ENCODE assay signal across 8 cellular contexts in genomic region chr22:37485006-37485713, GRCh38. TPM values are rescaled to one million over a fixed set of nuclear protein-coding genes. Genes with fewer than 3 reads are reported as not detected.
DNase-seq lines count a peak whose midpoint lies in the region; ATAC-seq and TF ChIP-seq lines count a peak whose summit lies in the region.

No MANE protein-coding gene starts in this region.

- H3K4me3 ChIP-seq in DOHH2 (ENCODE audit: low read length) = peak overlapping the region; percentile 96

- peaks cover 4% of the 10 kb centered on the region; the same call in 1 of the 2 replicates for H3F3A ChIP-seq in DOHH2 (ENCODE audit: control insufficient read depth, insufficient read depth)

- TF ChIP-seq CTCF in DOHH2 (IDR thresholded peaks at IDR 0.05; ENCODE audit: low read depth, low read length, poor library complexity, severe bottlenecking) = no peak

- peaks cover 67% of the 10 kb centered on the region for H3K4me1 Mint-ChIP-seq in stimulated activated effector memory CD8-positive, alpha-beta T cell treated with anti-CD3 and anti-CD28 coated beads, Interleukin-12 subunit alpha, Interleukin-12 subunit beta, amount 100 ng/mL, for 72 hours

- peak overlapping the region; percentile 97 for H3K4me3 Mint-ChIP-seq in stimulated activated effector memory CD8-positive, alpha-beta T cell treated with anti-CD3 and anti-CD28 coated beads, Interleukin-12 subunit alpha, Interleukin-12 subunit beta, amount 100 ng/mL, for 72 hours

- no peaks in the 10 kb centered on the region for H3K9me3 ChIP-seq in DOHH2 (ENCODE audit: control insufficient read depth, insufficient read depth, low read length)

- ATAC-seq in stimulated activated effector memory CD8-positive, alpha-beta T cell treated with anti-CD3 and anti-CD28 coated beads, Interleukin-12 subunit alpha, Interleukin-12 subunit beta, amount 100 ng/mL, for 72 hours = peak; percentile 64
- ATAC-seq in HG02885 (IDR thresholded peaks at IDR 0.05; ENCODE audit: poor library complexity, unreplicated experiment) (no peak), GM18868 (IDR thresholded peaks at IDR 0.05; ENCODE audit: unreplicated experiment) (no peak), HG03439 (IDR thresholded peaks at IDR 0.05; ENCODE audit: unreplicated experiment) (no peak)

- H3K4me1 ChIP-seq in DOHH2 (ENCODE audit: control insufficient read depth, low read length) = peaks cover 52% of the 10 kb centered on the region

- H3K9me3 Mint-ChIP-seq in stimulated activated effector memory CD8-positive, alpha-beta T cell treated with anti-CD3 and anti-CD28 coated beads, Interleukin-12 subunit alpha, Interleukin-12 subunit beta, amount 100 ng/mL, for 72 hours = no peaks in the 10 kb centered on the region

- H3K27me3 ChIP-seq in DOHH2 (ENCODE audit: control insufficient read depth, low read length) = no peaks in the 10 kb centered on the region

- peaks cover 69% of the 10 kb centered on the region for H3K79me2 ChIP-seq in DOHH2 (ENCODE audit: control insufficient read depth, low read length)

- peaks cover 60% of the 10 kb centered on the region for H3K36me3 ChIP-seq in DOHH2 (ENCODE audit: control insufficient read depth, low read length)

- H3K4me2 ChIP-seq in DOHH2 (ENCODE audit: low read length) = peak overlapping the region; percentile 100

- peaks cover 8% of the 10 kb centered on the region; the same call in 1 of the 2 replicates for H4K20me1 ChIP-seq in DOHH2 (ENCODE audit: control insufficient read depth, insufficient read depth, low read depth, low read length)

- H3K36me3 Mint-ChIP-seq in stimulated activated effector memory CD8-positive, alpha-beta T cell treated with anti-CD3 and anti-CD28 coated beads, Interleukin-12 subunit alpha, Interleukin-12 subunit beta, amount 100 ng/mL, for 72 hours = peaks cover 39% of the 10 kb centered on the region

- peak overlapping the region; percentile 98 for H3K27ac Mint-ChIP-seq in stimulated activated effector memory CD8-positive, alpha-beta T cell treated with anti-CD3 and anti-CD28 coated beads, Interleukin-12 subunit alpha, Interleukin-12 subunit beta, amount 100 ng/mL, for 72 hours

- H3K27ac ChIP-seq in DOHH2 (ENCODE audit: low read depth, low read length) = peak overlapping the region; percentile 94

- DNase-seq in NOMO-1 treated with DMSO at 0.1 percent for 48 hours (lab: John Stamatoyannopoulos, UW; ENCODE audit: unreplicated experiment) (peak; percentile 63), lung microvascular endothelial cell (ENCODE audit: low read depth in 2 of 2) (peak; percentile 76 to 82)
- peak; percentile 58 for DNase-seq in activated effector memory CD4-positive, alpha-beta T cell treated with Interleukin-2 at 50 U/mL for 16 hours
- DNase-seq in stimulated activated effector memory CD8-positive, alpha-beta T cell treated with anti-CD3 and anti-CD28 coated beads, Interleukin-12 subunit alpha, Interleukin-12 subunit beta, amount 100 ng/mL, for 72 hours (ENCODE audit: low spot score in 2 of 2) = peak; percentile 34 to 76

- no peaks in the 10 kb centered on the region for H3K9me2 ChIP-seq in DOHH2 (replicated peaks; ENCODE audit: control insufficient read depth, low read length)

RNA-seq across cellular contexts. Expression of gene MFNG, which starts 1.0 kb away (rescaled TPM):
- total RNA-seq in lung microvascular endothelial cell = 89.8 and 137 TPM in 2 replicates

RNA-seq across cellular contexts. Expression of gene CARD10, which starts 34.1 kb away (rescaled TPM):
- total RNA-seq in lung microvascular endothelial cell = 36.2 and 57.1 TPM in 2 replicates

RNA-seq across cellular contexts. Expression of gene ELFN2, which starts 57.9 kb away (rescaled TPM):
- under 0.01 TPM in 1 of 2 replicates, not detected in the other for total RNA-seq in lung microvascular endothelial cell
